Comparison of ENCODE assay signal across 28 cellular contexts in genomic region chr2:28319118-28320008, GRCh38.
DNase-seq lines count a peak whose midpoint lies in the region; ATAC-seq and TF ChIP-seq lines count a peak whose summit lies in the region.
"Had no signal": no experiment of that assay in that cellular context is flagged by ENCODE, and none has a peak within 500 bp of the region (broad histone marks: within the 10 kb centered on the region; RNA-seq: fewer than 3 reads in every experiment).

No MANE protein-coding gene starts in this region.

- H3K4me3 ChIP-seq in esophagus (ENCODE audit: low read depth in 1 of 2, low read length in 2 of 2) (no peak overlapping the region), prostate gland (no peak overlapping the region), right atrium auricular region (no peak overlapping the region)
- H3K4me3 ChIP-seq: cardiac muscle cell, dorsolateral prefrontal cortex, gastroesophageal sphincter, skin epidermis, upper lobe of left lung had no signal

- ATAC-seq in HG03045 (IDR thresholded peaks at IDR 0.05; ENCODE audit: unreplicated experiment): no peak
- ATAC-seq in GM21528 (IDR thresholded peaks at IDR 0.05; ENCODE audit: low FRiP score, unreplicated experiment): no peak
- ATAC-seq: gastroesophageal sphincter; natural killer cell; stimulated activated naive CD8-positive, alpha-beta T cell treated with anti-CD3 and anti-CD28 coated beads, Interleukin-15, Interleukin-2, amounts not matched to agents 100 U/mL and 50 U/mL, for 24 hours had no signal

- TF ChIP-seq POLR2A in prostate gland (IDR thresholded peaks at IDR 0.05): no peak

- WGBS in esophagus, 2 donors: 87 to 91% methylated on average over 15 of the region's 15 CpGs
- 74% methylated on average over 15 of the region's 15 CpGs for WGBS in prostate gland

- H3K27ac ChIP-seq in esophagus (ENCODE audit: low read depth in 2 of 2, low read length in 1 of 2): peak overlapping the region; percentile 89 to 95
- H3K27ac ChIP-seq in prostate gland: peak overlapping the region; percentile 36 to 39
- no peak overlapping the region for H3K27ac ChIP-seq in right atrium auricular region
- H3K27ac ChIP-seq: cardiac muscle cell, epithelial cell of prostate, gastroesophageal sphincter, upper lobe of left lung had no signal

- H3K27me3 ChIP-seq in esophagus (ENCODE audit: control insufficient read depth in 1 of 2, insufficient read depth in 2 of 2, low read length in 2 of 2): no peaks in the 10 kb centered on the region
- no peaks in the 10 kb centered on the region for H3K27me3 ChIP-seq in prostate gland (replicated peaks; ENCODE audit: insufficient read depth)
- H3K27me3 ChIP-seq in right atrium auricular region: no peaks in the 10 kb centered on the region
- H3K27me3 ChIP-seq: BE2C, cardiac muscle cell, dorsolateral prefrontal cortex, gastroesophageal sphincter, upper lobe of left lung had no signal

- intact Hi-C loops in prostate gland (cut with DNase I): no loop called here

- peak; percentile 20 for DNase-seq in NCI-H2107 treated with DMSO at 0.1 percent for 48 hours (lab: John Stamatoyannopoulos, UW; ENCODE audit: unreplicated experiment)
- no peak for DNase-seq in NCI-H2107 (lab: John Stamatoyannopoulos, UW)
- no peak for DNase-seq in prostate gland (ENCODE audit: low spot score)
- DNase-seq in right atrium auricular region (ENCODE audit: low spot score): no peak
- no peak for DNase-seq in NCI-H1694 (lab: John Stamatoyannopoulos, UW)
- DNase-seq: 8988T; activated CD4-positive, alpha-beta T cell treated with anti-CD3 and anti-CD28 coated beads for 4 hours; activated naive CD8-positive, alpha-beta T cell treated with anti-CD3 and anti-CD28 coated beads, Interleukin-2, amount 10 ng/mL, durations not matched to agents 7 days and 5 days; BE2C; Calu3; dorsolateral prefrontal cortex; kidney glomerular epithelial cell; natural killer cell; NCI-H187; NCI-H226; NCI-H82; posterior cingulate gyrus; SHP77 treated with DMSO at 0.1 percent for 48 hours; stimulated activated CD4-positive, alpha-beta T cell treated with anti-CD3 and anti-CD28 coated beads, Interleukin-2, amount 100 ng/mL, for 48 hours; stimulated activated naive CD8-positive, alpha-beta T cell treated with anti-CD3 and anti-CD28 coated beads, Interleukin-15, Interleukin-2, amounts not matched to agents 100 U/mL and 50 U/mL, for 24 hours had no signal

- H3K9me3 ChIP-seq in esophagus (ENCODE audit: control insufficient read depth in 2 of 2, insufficient read depth in 1 of 2, low read depth in 1 of 2, low read length in 1 of 2) (no peaks in the 10 kb centered on the region), prostate gland (no peaks in the 10 kb centered on the region), right atrium auricular region (no peaks in the 10 kb centered on the region)
- H3K9me3 ChIP-seq: BE2C, gastroesophageal sphincter, upper lobe of left lung had no signal

- H3K36me3 ChIP-seq in esophagus (ENCODE audit: control insufficient read depth in 2 of 2, insufficient read depth in 2 of 2, low read length in 1 of 2) (no peaks in the 10 kb centered on the region), prostate gland (no peaks in the 10 kb centered on the region), right atrium auricular region (no peaks in the 10 kb centered on the region)
- H3K36me3 ChIP-seq: BE2C, cardiac muscle cell, gastroesophageal sphincter had no signal

- TF ChIP-seq CTCF in prostate gland (IDR thresholded peaks at IDR 0.05) (no peak), right atrium auricular region (IDR thresholded peaks at IDR 0.05) (no peak)

- H3K4me1 ChIP-seq in esophagus (ENCODE audit: control insufficient read depth in 2 of 2, insufficient read depth in 2 of 2, low read length in 1 of 2) (peaks cover 9 to 24% of the 10 kb centered on the region in 2 donors), prostate gland (replicated peaks) (peaks cover 12% of the 10 kb centered on the region), right atrium auricular region (no peaks in the 10 kb centered on the region)
- H3K4me1 ChIP-seq: upper lobe of left lung had no signal

Comparison
In these comparisons a context has a peak if more than half of its experiments do, and no peak if none do; other contexts are left out.
1. H3K27ac ChIP-seq: peak in esophagus (2 of 2) and prostate gland (2 of 2); none in right atrium auricular region (0 of 2).